ENCODE assay signal across 9 cellular contexts in the genomic region with DNA sequence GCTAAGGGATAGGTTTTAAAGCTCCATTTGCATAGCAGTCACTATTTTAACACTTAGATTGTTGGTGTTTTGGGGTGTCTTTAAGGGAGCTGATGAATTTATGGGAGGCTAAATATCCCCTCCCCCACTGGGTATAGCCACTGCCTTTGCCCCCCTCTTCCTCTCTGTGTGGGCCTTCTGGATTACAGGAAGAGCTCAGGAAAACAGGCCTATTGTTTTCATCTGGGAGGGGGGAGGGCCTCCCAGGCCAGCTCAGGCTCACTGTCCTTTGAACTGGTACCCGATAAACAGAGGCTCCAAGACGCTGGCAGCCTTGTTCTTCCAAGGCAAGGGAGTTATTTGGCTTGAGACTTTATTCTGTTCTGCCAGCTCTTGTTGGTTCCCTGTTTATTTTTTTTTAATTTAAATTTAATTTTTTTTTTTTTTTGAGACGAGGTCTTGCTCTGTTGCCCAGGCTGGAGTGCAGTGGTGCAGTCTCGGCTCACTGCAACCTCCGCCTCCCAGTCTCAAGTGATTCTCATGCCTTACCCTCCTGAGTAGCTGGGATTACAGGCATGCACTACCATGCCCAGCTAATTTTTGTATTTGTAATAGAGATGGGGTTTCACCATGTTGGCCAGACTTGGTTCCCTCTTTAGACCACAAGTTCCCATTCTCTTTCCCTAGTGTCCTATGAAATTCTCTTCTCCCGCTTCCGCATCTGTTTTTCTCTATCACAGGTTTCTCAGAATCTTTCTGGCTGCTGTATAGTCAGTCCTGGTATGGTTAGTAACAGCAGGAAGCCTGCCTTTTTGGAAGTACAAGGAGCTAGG. TPM values are rescaled to one million over a fixed set of nuclear protein-coding genes. Genes with fewer than 3 reads are reported as not detected.
DNase-seq lines count a peak whose midpoint lies in the region; ATAC-seq, FAIRE-seq and TF ChIP-seq lines count a peak whose summit lies in the region.
"Had no signal": no experiment of that assay in that cellular context is flagged by ENCODE, and none has a peak within 500 bp of the region (broad histone marks: within the 10 kb centered on the region; RNA-seq: fewer than 3 reads in every experiment).

No MANE protein-coding gene starts in this region.

- peak overlapping the region; percentile 85 for H3K27ac ChIP-seq in GM23338 (ENCODE audit: low read depth)

- H3K36me3 ChIP-seq in GM23338 (ENCODE audit: insufficient read depth) (no peaks in the 10 kb centered on the region), bronchial epithelial cell (ENCODE audit: control insufficient read depth, insufficient read depth, low read length) (peaks cover 17% of the 10 kb centered on the region), HAP-1 (replicated peaks) (no peaks in the 10 kb centered on the region)

- peaks cover 27% of the 10 kb centered on the region for H3K79me2 ChIP-seq in GM23338 (replicated peaks; ENCODE audit: insufficient read depth)

- DNase-seq in GM23338 (ENCODE audit: low spot score) = peak; percentile 70
- peak; percentile 40 for DNase-seq in bronchial epithelial cell (ENCODE audit: low read depth)
- DNase-seq in iPS-NIHi11 (ENCODE audit: low spot score) = peak; percentile 82
- DNase-seq in putamen (ENCODE audit: low spot score) = peak; percentile 94
- DNase-seq in NK-92 treated with Interleukin-12 subunit alpha and Interleukin-12 subunit beta, amount 100 ng/mL, for 24 hours (lab: John Stamatoyannopoulos, UW) = no peak
- DNase-seq in HAP-1 (ENCODE audit: low spot score in 2 of 2) = no peak
- DNase-seq in activated CD4-positive, CD25-positive, alpha-beta regulatory T cell (lab: John Stamatoyannopoulos, UW) = no peak
- DNase-seq: effector CD8-positive, alpha-beta T cell had no signal

- H3K9me3 Mint-ChIP-seq in GM23338 = no peaks in the 10 kb centered on the region

- H3K27me3 Mint-ChIP-seq in GM23338 (ENCODE audit: insufficient read depth, low read depth, poor library complexity) = peaks cover 12% of the 10 kb centered on the region

- peaks cover 9% of the 10 kb centered on the region; the same call in 1 of the 3 replicates for H3K36me3 Mint-ChIP-seq in GM23338 (ENCODE audit: low read depth)

- peaks cover 58% of the 10 kb centered on the region for H3K4me1 ChIP-seq in GM23338 (ENCODE audit: insufficient read depth)
- peaks cover 3% of the 10 kb centered on the region; the same call in 1 of the 2 replicates for H3K4me1 ChIP-seq in HAP-1

- peak overlapping the region; percentile 75 for H3K4me2 ChIP-seq in GM23338

- H3K4me3 ChIP-seq in GM23338 = peak overlapping the region; percentile 43
- H3K4me3 ChIP-seq in bronchial epithelial cell (ENCODE audit: low read depth, low read length) = peak overlapping the region; percentile 45
- H3K4me3 ChIP-seq in HAP-1 = no peak overlapping the region

- FAIRE-seq in bronchial epithelial cell (lab: Jason Lieb, UNC) = no peak

- no peaks in the 10 kb centered on the region for H3K9me2 ChIP-seq in GM23338 (ENCODE audit: insufficient read depth)

- peak overlapping the region; percentile 85 for H3K27ac Mint-ChIP-seq in GM23338

- peaks cover 5% of the 10 kb centered on the region; the same call in 1 of the 2 replicates for H4K20me1 ChIP-seq in GM23338 (replicated peaks; ENCODE audit: insufficient read depth)

- H3K9me3 ChIP-seq in HAP-1 = no peaks in the 10 kb centered on the region

- H3K4me3 Mint-ChIP-seq in GM23338 = peak overlapping the region; percentile 19; the same call in 2 of the 3 replicates

- no peaks in the 10 kb centered on the region for H3K27me3 ChIP-seq in GM23338 (ENCODE audit: insufficient read depth)
- H3K27me3 ChIP-seq in bronchial epithelial cell (ENCODE audit: control insufficient read depth, insufficient read depth, low read length) = no peaks in the 10 kb centered on the region
- no peaks in the 10 kb centered on the region for H3K27me3 ChIP-seq in HAP-1 (ENCODE audit: low read depth)

- H3F3A ChIP-seq in GM23338 (replicated peaks; ENCODE audit: low read depth) = peaks cover 13% of the 10 kb centered on the region; the same call in 1 of the 2 replicates

- TF ChIP-seq CTCF in GM23338 (conservative IDR thresholded peaks at IDR 0.05; ENCODE audit: low read depth in 2 of 2) (no peak), bronchial epithelial cell (IDR thresholded peaks at IDR 0.05; ENCODE audit: insufficient read depth, low read length, severe bottlenecking) (no peak)

- in situ Hi-C loops in HAP-1 (cut with MboI; ENCODE audit: low sequenced_read_pairs) = no loop called here

- H3K4me1 Mint-ChIP-seq in GM23338 = peaks cover 62% of the 10 kb centered on the region

- peak; percentile 74 for ATAC-seq in GM23338
- ATAC-seq in GM19467 (IDR thresholded peaks at IDR 0.05; ENCODE audit: unreplicated experiment) = no peak

- H2AFZ ChIP-seq in GM23338 = no peak overlapping the region

TF ChIP-seq in GM23338, 12 proteins besides CTCF, POLR2A, EP300 and RAD21:
- no peak for TF ChIP-seq JUNB (IDR thresholded peaks at IDR 0.05; ENCODE audit: unreplicated experiment)
- TF ChIP-seq, protein P1, sequence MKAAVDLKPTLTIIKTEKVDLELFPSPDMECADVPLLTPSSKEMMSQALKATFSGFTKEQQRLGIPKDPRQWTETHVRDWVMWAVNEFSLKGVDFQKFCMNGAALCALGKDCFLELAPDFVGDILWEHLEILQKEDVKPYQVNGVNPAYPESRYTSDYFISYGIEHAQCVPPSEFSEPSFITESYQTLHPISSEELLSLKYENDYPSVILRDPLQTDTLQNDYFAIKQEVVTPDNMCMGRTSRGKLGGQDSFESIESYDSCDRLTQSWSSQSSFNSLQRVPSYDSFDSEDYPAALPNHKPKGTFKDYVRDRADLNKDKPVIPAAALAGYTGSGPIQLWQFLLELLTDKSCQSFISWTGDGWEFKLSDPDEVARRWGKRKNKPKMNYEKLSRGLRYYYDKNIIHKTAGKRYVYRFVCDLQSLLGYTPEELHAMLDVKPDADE (IDR thresholded peaks at IDR 0.05) = peak; percentile 57; the same call in 1 of the 2 replicates

RNA-seq across cellular contexts. Expression of a gene that starts 25.1 kb away (rescaled TPM):
- 42.1 and 54.9 TPM in 2 replicates for total RNA-seq in GM23338 (2014; rRNA removed; shearing (Covaris generic))
- 17.3 and 19.4 TPM in 2 replicates for polyA plus RNA-seq in GM23338 (2016; fragmentation: Nextera tagmentation; extraction: Ambion mirVana)
- 58.4 and 91.7 TPM in 2 replicates for total RNA-seq in bronchial epithelial cell

RNA-seq across cellular contexts. Expression of a gene that starts 41.1 kb away (rescaled TPM):
- 3.6 and 5.9 TPM in 2 replicates for total RNA-seq in GM23338 (2014; rRNA removed; shearing (Covaris generic))
- 0.78 and 1.9 TPM in 2 replicates for polyA plus RNA-seq in GM23338 (2016; fragmentation: Nextera tagmentation; extraction: Ambion mirVana)
- 5.5 and 8.3 TPM in 2 replicates for total RNA-seq in bronchial epithelial cell

RNA-seq across cellular contexts. Expression of a gene that starts 44.6 kb away (rescaled TPM):
- 0.23 and 1.2 TPM in 2 replicates for total RNA-seq in GM23338 (2014; rRNA removed; shearing (Covaris generic))
- polyA plus RNA-seq in GM23338 (2016; fragmentation: Nextera tagmentation; extraction: Ambion mirVana) = 0.24 and 0.50 TPM in 2 replicates
- total RNA-seq in bronchial epithelial cell = 0.13 and 0.79 TPM in 2 replicates

RNA-seq across cellular contexts. Expression of a gene that starts 51.3 kb away (rescaled TPM):
- total RNA-seq in GM23338 (2014; rRNA removed; shearing (Covaris generic)) = 49.9 and 55.9 TPM in 2 replicates
- 20.2 and 22.1 TPM in 2 replicates for polyA plus RNA-seq in GM23338 (2016; fragmentation: Nextera tagmentation; extraction: Ambion mirVana)
- 20.0 and 41.6 TPM in 2 replicates for total RNA-seq in bronchial epithelial cell

Comparison
In these comparisons a context has a peak if more than half of its experiments do, and no peak if none do; other contexts are left out.
1. DNase-seq: peak in GM23338 (single experiment), bronchial epithelial cell (single experiment), iPS-NIHi11 (single experiment) and putamen (single experiment); none in NK-92 treated with Interleukin-12 subunit alpha and Interleukin-12 subunit beta, amount 100 ng/mL, for 24 hours (single experiment), HAP-1 (0 of 2) and activated CD4-positive, CD25-positive, alpha-beta regulatory T cell (0 of 4).